8 cellular contexts compared by ENCODE assay signal in genomic region chr2:97589598-97590510, GRCh38. TPM values are rescaled to one million over a fixed set of nuclear protein-coding genes. Genes with fewer than 3 reads are reported as not detected.
DNase-seq lines count a peak whose midpoint lies in the region; ATAC-seq and TF ChIP-seq lines count a peak whose summit lies in the region.
"Not testable (repeated sequence)": the region's sequence is repeated elsewhere in the genome, so short reads cannot be mapped to it uniquely, and the experiment has no call there.

Gene ANKRD36B (minus strand): TSS chr2:97589877. CDS start chr2:97589685, 192 bp downstream.

- TF ChIP-seq POLR2A in GM15510 (IDR thresholded peaks at IDR 0.05; ENCODE audit: borderline replicate concordance, extremely low read depth, insufficient read length) = peak; percentile 37

- H3K36me3 ChIP-seq in skeletal muscle tissue (ENCODE audit: control insufficient read depth in 3 of 3, insufficient read depth in 3 of 3, low read length in 3 of 3); urinary bladder (ENCODE audit: insufficient read depth): not testable (repeated sequence)

- H3K4me3 ChIP-seq in skeletal muscle tissue (ENCODE audit: low read length in 3 of 3) (peak within 1 kb of the TSS; percentile 79 to 85 (median 82)), urinary bladder (ENCODE audit: low read depth, low read length) (peak within 1 kb of the TSS; percentile 42)

- H3K27me3 ChIP-seq in skeletal muscle tissue (ENCODE audit: control insufficient read depth in 3 of 3, insufficient read depth in 3 of 3, low read length in 3 of 3) = not testable (repeated sequence)

- peak within 1 kb of the TSS; percentile 74 for H3K27ac ChIP-seq in skeletal muscle tissue (ENCODE audit: low read depth, low read length)
- H3K27ac ChIP-seq in urinary bladder (ENCODE audit: low read depth) = peak within 1 kb of the TSS; percentile 62

- H3K4me1 ChIP-seq in skeletal muscle tissue (ENCODE audit: control insufficient read depth in 3 of 3, insufficient read depth in 3 of 3, low read length in 3 of 3); urinary bladder (ENCODE audit: insufficient read depth): not testable (repeated sequence)

- DNase-seq in NAMALWA (ENCODE audit: low spot score) (peak; percentile 79), ecto neural progenitor cell (ENCODE audit: low spot score) (peak; percentile 79), kidney tubule cell (ENCODE audit: low spot score) (peak; percentile 83)
- DNase-seq in activated CD8-positive, alpha-beta memory T cell treated with anti-CD3 and anti-CD28 coated beads, Interleukin-2, amount 50 U/mL, for 24 hours (ENCODE audit: extremely low read depth) = peak; percentile 21

- peak; percentile 79 for ATAC-seq in HG02642 (IDR thresholded peaks at IDR 0.05; ENCODE audit: poor library complexity, unreplicated experiment)

- under 1% methylated on average over 41 of the region's 90 CpGs for WGBS in urinary bladder

- not testable (repeated sequence) for H3K9me3 ChIP-seq in skeletal muscle tissue (ENCODE audit: control insufficient read depth in 3 of 3, low read length in 3 of 3)

- H3K9ac ChIP-seq in skeletal muscle tissue (ENCODE audit: low read depth in 1 of 3, low read length in 3 of 3) = peak within 1 kb of the TSS; percentile 77 to 90 (median 78)

RNA-seq across cellular contexts. Expression of gene ANKRD36B, which starts in this region (rescaled TPM):
- total RNA-seq in skeletal muscle tissue (43.3 TPM), urinary bladder (201 TPM)
- polyA plus RNA-seq in urinary bladder = 3.4 TPM

Comparison
In these comparisons a context has a peak if more than half of its experiments do, and no peak if none do; other contexts are left out.
1. Peak in every context shown above with its lines: DNase-seq, ATAC-seq, H3K4me3 ChIP-seq and H3K27ac ChIP-seq.
2. DNase-seq: peak in every context shown above with its lines; median percentile 83 in kidney tubule cell; 79 in NAMALWA; 79 in ecto neural progenitor cell; 21 in activated CD8-positive, alpha-beta memory T cell treated with anti-CD3 and anti-CD28 coated beads, Interleukin-2, amount 50 U/mL, for 24 hours.